8 cellular contexts compared by ENCODE assay signal in the genomic region with DNA sequence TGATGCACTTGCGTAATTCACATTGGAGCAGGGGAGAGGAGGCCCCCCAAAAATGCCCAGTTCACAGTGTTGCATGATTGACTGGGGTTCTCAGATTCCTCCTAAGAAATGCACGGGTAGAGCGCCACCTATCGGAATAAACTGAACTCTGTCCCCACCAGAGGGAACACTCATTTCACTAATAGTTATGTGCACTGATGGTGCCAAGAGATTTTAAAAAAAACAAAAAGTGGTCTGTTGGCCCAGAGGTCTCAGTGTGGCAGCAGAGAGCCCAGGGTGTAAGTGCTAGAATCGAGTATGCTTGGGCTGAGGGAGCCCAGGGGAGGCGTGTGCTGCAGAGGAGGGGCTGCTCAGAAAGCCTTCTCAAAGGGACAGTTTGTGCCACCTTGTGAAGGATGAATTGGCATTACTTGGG. TPM values are rescaled to one million over a fixed set of nuclear protein-coding genes. Genes with fewer than 3 reads are reported as not detected.
DNase-seq lines count a peak whose midpoint lies in the region; ATAC-seq and TF ChIP-seq lines count a peak whose summit lies in the region.

No MANE protein-coding gene starts in this region.

- DNase-seq in EH (ENCODE audit: low read depth) (peak; percentile 63), SK-N-DZ (ENCODE audit: low spot score) (peak; percentile 33), left cardiac atrium (no peak), gastrocnemius medialis (no peak)
- DNase-seq in activated naive CD8-positive, alpha-beta T cell treated with anti-CD3 and anti-CD28 coated beads for 36 hours, result peak; percentile 38

- no peak overlapping the region for H3K27ac ChIP-seq in gastrocnemius medialis

- no peaks in the 10 kb centered on the region for H3K36me3 Mint-ChIP-seq in activated naive CD8-positive, alpha-beta T cell treated with anti-CD3 and anti-CD28 coated beads for 36 hours

- in situ Hi-C loops in gastrocnemius medialis (cut with MboI; ENCODE audit: low sequenced_read_pairs in 4 of 4), result no loop called here

- peak; percentile 36 to 70 for ATAC-seq in left cardiac atrium
- ATAC-seq in gastrocnemius medialis, result peak in 1 of 2 donors; percentile 48
- no peak for ATAC-seq in GM18505 (IDR thresholded peaks at IDR 0.05; ENCODE audit: unreplicated experiment)
- ATAC-seq in GM18909 (IDR thresholded peaks at IDR 0.05; ENCODE audit: poor library complexity, unreplicated experiment), result no peak

- H3K9me3 ChIP-seq in gastrocnemius medialis, result no peaks in the 10 kb centered on the region

- no peak for TF ChIP-seq EP300 in Ishikawa (IDR thresholded peaks at IDR 0.05; ENCODE audit: borderline replicate concordance)

- H3K36me3 ChIP-seq in gastrocnemius medialis, result peaks cover 0 to 77% of the 10 kb centered on the region in 2 donors

- intact Hi-C loops in left cardiac atrium (cut with DNase I), result loop anchor here in 1 of 2 donors (2.0 kb wide), 1 partner anchor 117 kb away; no protein-coding TSS in a partner anchor
- intact Hi-C loops in gastrocnemius medialis (cut with DNase I; ENCODE audit: low total_unique reads), result loop anchor here (1.0 kb wide), 1 partner anchor 118 kb away; no protein-coding TSS in a partner anchor

- no peak overlapping the region for H3K4me3 ChIP-seq in gastrocnemius medialis

- H3K9me3 Mint-ChIP-seq in activated naive CD8-positive, alpha-beta T cell treated with anti-CD3 and anti-CD28 coated beads for 36 hours, result no peaks in the 10 kb centered on the region

- peaks cover 8% of the 10 kb centered on the region in 2 donors for H3K4me1 ChIP-seq in gastrocnemius medialis

- no peak for TF ChIP-seq POLR2A in gastrocnemius medialis (IDR thresholded peaks at IDR 0.05)
- TF ChIP-seq POLR2A in GM18505 (IDR thresholded peaks at IDR 0.05; ENCODE audit: borderline replicate concordance, extremely low read depth, insufficient read depth, insufficient read length), result no peak

- peak; percentile 87 for TF ChIP-seq RAD21 in Ishikawa (IDR thresholded peaks at IDR 0.05; ENCODE audit: low read depth)

- H3K4me3 Mint-ChIP-seq in activated naive CD8-positive, alpha-beta T cell treated with anti-CD3 and anti-CD28 coated beads for 36 hours, result no peak overlapping the region

- H3K27ac Mint-ChIP-seq in activated naive CD8-positive, alpha-beta T cell treated with anti-CD3 and anti-CD28 coated beads for 36 hours, result no peak overlapping the region

- H3K4me1 Mint-ChIP-seq in activated naive CD8-positive, alpha-beta T cell treated with anti-CD3 and anti-CD28 coated beads for 36 hours, result peaks cover 3% of the 10 kb centered on the region

- H3K27me3 Mint-ChIP-seq in activated naive CD8-positive, alpha-beta T cell treated with anti-CD3 and anti-CD28 coated beads for 36 hours, result no peaks in the 10 kb centered on the region

- H3K27me3 ChIP-seq in gastrocnemius medialis, result no peaks in the 10 kb centered on the region

- TF ChIP-seq CTCF in gastrocnemius medialis (IDR thresholded peaks at IDR 0.05 in 4 of 5, conservative IDR thresholded peaks at IDR 0.05 in 1 of 5), result peak; percentile 46 to 81 (median 72)

TF ChIP-seq in Ishikawa, 13 proteins besides CTCF, POLR2A, EP300 and RAD21:
- no peak for TF ChIP-seq TEAD4 (IDR thresholded peaks at IDR 0.05)
- no peak for TF ChIP-seq EGR1 (IDR thresholded peaks at IDR 0.05)
- no peak for TF ChIP-seq FOXM1 (IDR thresholded peaks at IDR 0.05; ENCODE audit: borderline replicate concordance, low read depth)
- TF ChIP-seq ZBTB7A (IDR thresholded peaks at IDR 0.05; ENCODE audit: low read depth), result no peak
- TF ChIP-seq, protein P1, sequence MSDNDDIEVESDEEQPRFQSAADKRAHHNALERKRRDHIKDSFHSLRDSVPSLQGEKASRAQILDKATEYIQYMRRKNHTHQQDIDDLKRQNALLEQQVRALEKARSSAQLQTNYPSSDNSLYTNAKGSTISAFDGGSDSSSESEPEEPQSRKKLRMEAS (IDR thresholded peaks at IDR 0.05), result no peak
- TF ChIP-seq TCF12 (IDR thresholded peaks at IDR 0.05; ENCODE audit: low read depth), result no peak
- no peak for TF ChIP-seq YY1 (IDR thresholded peaks at IDR 0.05; ENCODE audit: low read depth)
- no peak for TF ChIP-seq TAF1 (IDR thresholded peaks at IDR 0.05; ENCODE audit: low read depth)
- TF ChIP-seq CEBPB (IDR thresholded peaks at IDR 0.05), result no peak
- TF ChIP-seq, protein P2, sequence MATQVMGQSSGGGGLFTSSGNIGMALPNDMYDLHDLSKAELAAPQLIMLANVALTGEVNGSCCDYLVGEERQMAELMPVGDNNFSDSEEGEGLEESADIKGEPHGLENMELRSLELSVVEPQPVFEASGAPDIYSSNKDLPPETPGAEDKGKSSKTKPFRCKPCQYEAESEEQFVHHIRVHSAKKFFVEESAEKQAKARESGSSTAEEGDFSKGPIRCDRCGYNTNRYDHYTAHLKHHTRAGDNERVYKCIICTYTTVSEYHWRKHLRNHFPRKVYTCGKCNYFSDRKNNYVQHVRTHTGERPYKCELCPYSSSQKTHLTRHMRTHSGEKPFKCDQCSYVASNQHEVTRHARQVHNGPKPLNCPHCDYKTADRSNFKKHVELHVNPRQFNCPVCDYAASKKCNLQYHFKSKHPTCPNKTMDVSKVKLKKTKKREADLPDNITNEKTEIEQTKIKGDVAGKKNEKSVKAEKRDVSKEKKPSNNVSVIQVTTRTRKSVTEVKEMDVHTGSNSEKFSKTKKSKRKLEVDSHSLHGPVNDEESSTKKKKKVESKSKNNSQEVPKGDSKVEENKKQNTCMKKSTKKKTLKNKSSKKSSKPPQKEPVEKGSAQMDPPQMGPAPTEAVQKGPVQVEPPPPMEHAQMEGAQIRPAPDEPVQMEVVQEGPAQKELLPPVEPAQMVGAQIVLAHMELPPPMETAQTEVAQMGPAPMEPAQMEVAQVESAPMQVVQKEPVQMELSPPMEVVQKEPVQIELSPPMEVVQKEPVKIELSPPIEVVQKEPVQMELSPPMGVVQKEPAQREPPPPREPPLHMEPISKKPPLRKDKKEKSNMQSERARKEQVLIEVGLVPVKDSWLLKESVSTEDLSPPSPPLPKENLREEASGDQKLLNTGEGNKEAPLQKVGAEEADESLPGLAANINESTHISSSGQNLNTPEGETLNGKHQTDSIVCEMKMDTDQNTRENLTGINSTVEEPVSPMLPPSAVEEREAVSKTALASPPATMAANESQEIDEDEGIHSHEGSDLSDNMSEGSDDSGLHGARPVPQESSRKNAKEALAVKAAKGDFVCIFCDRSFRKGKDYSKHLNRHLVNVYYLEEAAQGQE (IDR thresholded peaks at IDR 0.05; ENCODE audit: low read depth), result no peak
- TF ChIP-seq, protein P3, sequence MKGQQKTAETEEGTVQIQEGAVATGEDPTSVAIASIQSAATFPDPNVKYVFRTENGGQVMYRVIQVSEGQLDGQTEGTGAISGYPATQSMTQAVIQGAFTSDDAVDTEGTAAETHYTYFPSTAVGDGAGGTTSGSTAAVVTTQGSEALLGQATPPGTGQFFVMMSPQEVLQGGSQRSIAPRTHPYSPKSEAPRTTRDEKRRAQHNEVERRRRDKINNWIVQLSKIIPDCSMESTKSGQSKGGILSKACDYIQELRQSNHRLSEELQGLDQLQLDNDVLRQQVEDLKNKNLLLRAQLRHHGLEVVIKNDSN (IDR thresholded peaks at IDR 0.05), result no peak
- TF ChIP-seq NFIC (IDR thresholded peaks at IDR 0.05), result no peak
- no peak for TF ChIP-seq CREB1 (IDR thresholded peaks at IDR 0.05; ENCODE audit: low read depth)

RNA-seq across cellular contexts. Expression of a gene that starts 6.9 kb away (rescaled TPM):
- polyA plus RNA-seq in SK-N-DZ (2014; cell fraction: cytosol; rRNA removed), result 12.8 and 18.5 TPM in 2 replicates
- 12.9 and 17.2 TPM in 2 replicates for polyA plus RNA-seq in SK-N-DZ (2014; cell fraction: nucleus; rRNA removed)
- 1 to 10 TPM; 1.9 to 2.1 TPM for total RNA-seq in activated naive CD8-positive, alpha-beta T cell treated with anti-CD3 and anti-CD28 coated beads for 36 hours
- total RNA-seq in left cardiac atrium, result 100 to 1,000 TPM; 126 to 149 TPM
- 100 to 1,000 TPM; 376 to 478 (median 414) TPM for total RNA-seq in gastrocnemius medialis

RNA-seq across cellular contexts. Expression of a gene that starts 21.0 kb away (rescaled TPM):
- polyA plus RNA-seq in SK-N-DZ (2014; cell fraction: cytosol; rRNA removed), result 200 and 212 TPM in 2 replicates
- polyA plus RNA-seq in SK-N-DZ (2014; cell fraction: nucleus; rRNA removed), result 44.0 and 54.7 TPM in 2 replicates
- 100 to 1,000 TPM; 156 to 164 TPM for total RNA-seq in activated naive CD8-positive, alpha-beta T cell treated with anti-CD3 and anti-CD28 coated beads for 36 hours
- 100 to 1,000 TPM; 143 to 145 TPM for total RNA-seq in left cardiac atrium
- 100 to 1,000 TPM in 2 of 4 donors, 10 to 100 TPM in 2; 63.0 to 110 (median 99.8) TPM for total RNA-seq in gastrocnemius medialis

RNA-seq across cellular contexts. Expression of a gene that starts 51.3 kb away (rescaled TPM):
- polyA plus RNA-seq in SK-N-DZ (2014; cell fraction: cytosol; rRNA removed), result not detected in 2 replicates
- not detected in 2 replicates for polyA plus RNA-seq in SK-N-DZ (2014; cell fraction: nucleus; rRNA removed)
- not detected for total RNA-seq in activated naive CD8-positive, alpha-beta T cell treated with anti-CD3 and anti-CD28 coated beads for 36 hours
- 1 to 10 TPM; 2.4 to 6.5 TPM for total RNA-seq in left cardiac atrium
- total RNA-seq in gastrocnemius medialis, result 1 to 10 TPM in 3 of 4 donors, under 1 TPM in 1; 0.71 to 1.7 (median 1.2) TPM

Comparison
In these comparisons a context has a peak if more than half of its experiments do, and no peak if none do; other contexts are left out.
1. DNase-seq: peak in EH (single experiment), SK-N-DZ (single experiment) and activated naive CD8-positive, alpha-beta T cell treated with anti-CD3 and anti-CD28 coated beads for 36 hours (single experiment); none in left cardiac atrium (single experiment) and gastrocnemius medialis (0 of 2).
2. ATAC-seq: peak in left cardiac atrium (2 of 2); none in GM18505 (single experiment) and GM18909 (single experiment).
3. RNA of a gene that starts 6.9 kb away (total RNA-seq): 376 to 478 TPM in gastrocnemius medialis and 126 to 149 TPM in left cardiac atrium; 1.9 to 2.1 TPM in activated naive CD8-positive, alpha-beta T cell treated with anti-CD3 and anti-CD28 coated beads for 36 hours; every median in the first group is over 10 times any median in the second.